21 cellular contexts compared by ENCODE assay signal in genomic region chr9:5354184-5354583, GRCh38. TPM values are rescaled to one million over a fixed set of nuclear protein-coding genes. Genes with fewer than 3 reads are reported as not detected.
A peak's percentile ranks its signal among the peaks of the same experiment; 100 is the strongest.
DNase-seq lines count a peak whose midpoint lies in the region; ATAC-seq, FAIRE-seq and TF ChIP-seq lines count a peak whose summit lies in the region.
"Had no signal": no experiment of that assay in that cellular context is flagged by ENCODE, and none has a peak within 500 bp of the region (broad histone marks: within the 10 kb centered on the region; RNA-seq: fewer than 3 reads in every experiment).

No MANE protein-coding gene starts in this region.

- peaks cover 7 to 9% of the 10 kb centered on the region in 2 experiments for H3K4me1 ChIP-seq in trophoblast cell (ENCODE audit: control insufficient read depth in 1 of 2, insufficient read depth in 2 of 2, low read length in 2 of 2)
- no peaks in the 10 kb centered on the region for H3K4me1 ChIP-seq in body of pancreas
- H3K4me1 ChIP-seq: BE2C had no signal

- H3K27ac Mint-ChIP-seq in activated naive CD4-positive, alpha-beta T cell treated with anti-CD3 and anti-CD28 coated beads for 36 hours, result peak overlapping the region; percentile 39
- H3K27ac Mint-ChIP-seq in activated naive CD4-positive, alpha-beta T cell treated with anti-CD3 and anti-CD28 coated beads, Interleukin-2, amount 10 ng/mL, durations not matched to agents 7 days and 5 days, result no peak overlapping the region

- no peak overlapping the region for H3K14ac ChIP-seq in trophoblast cell (ENCODE audit: low read length)

- no peak overlapping the region for H3K4me3 Mint-ChIP-seq in activated naive CD4-positive, alpha-beta T cell treated with anti-CD3 and anti-CD28 coated beads for 36 hours
- H3K4me3 Mint-ChIP-seq in activated naive CD4-positive, alpha-beta T cell treated with anti-CD3 and anti-CD28 coated beads, Interleukin-2, amount 10 ng/mL, durations not matched to agents 7 days and 5 days, result no peak overlapping the region

- no peak for TF ChIP-seq POLR2A in body of pancreas (IDR thresholded peaks at IDR 0.05)

- no peak overlapping the region for H3K4me3 ChIP-seq in trophoblast cell (ENCODE audit: low read depth, low read length)
- no peak overlapping the region for H3K4me3 ChIP-seq in body of pancreas
- H3K4me3 ChIP-seq: K562 had no signal

- no peak for DNase-seq in activated naive CD4-positive, alpha-beta T cell treated with anti-CD3 and anti-CD28 coated beads for 36 hours
- DNase-seq in activated naive CD4-positive, alpha-beta T cell treated with anti-CD3 and anti-CD28 coated beads, Interleukin-2, amount 10 ng/mL, durations not matched to agents 7 days and 5 days, result no peak
- DNase-seq in SK-N-DZ (ENCODE audit: low spot score) (peak; percentile 85), trophoblast cell (no peak), body of pancreas (no peak), activated gamma-delta T cell (lab: John Stamatoyannopoulos, UW) (no peak)
- DNase-seq: BE2C, DMS79, GOT3, NCI-H1092 treated with DMSO at 0.1 percent for 48 hours, NCI-H146, NCI-H2081, NCI-H2171 treated with DMSO at 0.1 percent for 48 hours had no signal

- intact Hi-C loops in activated naive CD4-positive, alpha-beta T cell treated with anti-CD3 and anti-CD28 coated beads for 36 hours (cut with micrococcal nuclease), result no loop called here
- intact Hi-C loops in body of pancreas (cut with DNase I), result no loop called here

- no peak overlapping the region for H3K4ac ChIP-seq in trophoblast cell (ENCODE audit: low read depth, low read length)

- peaks cover 5% of the 10 kb centered on the region for H3K9me3 Mint-ChIP-seq in activated naive CD4-positive, alpha-beta T cell treated with anti-CD3 and anti-CD28 coated beads for 36 hours
- peaks cover 31% of the 10 kb centered on the region for H3K9me3 Mint-ChIP-seq in activated naive CD4-positive, alpha-beta T cell treated with anti-CD3 and anti-CD28 coated beads, Interleukin-2, amount 10 ng/mL, durations not matched to agents 7 days and 5 days

- no peak overlapping the region for H2BK12ac ChIP-seq in trophoblast cell (ENCODE audit: low read length)

- CTCF ChIA-PET in activated naive CD4-positive, alpha-beta T cell treated with anti-CD3 and anti-CD28 coated beads for 36 hours (lab: Charles Lee), result no interaction called here
- CTCF ChIA-PET in activated naive CD4-positive, alpha-beta T cell treated with anti-CD3 and anti-CD28 coated beads, Interleukin-2, amount 10 ng/mL, durations not matched to agents 7 days and 5 days (lab: Charles Lee), result no interaction called here

- no peak overlapping the region for H3K9ac ChIP-seq in trophoblast cell (ENCODE audit: low read length)

- no peak overlapping the region for H3K18ac ChIP-seq in trophoblast cell (ENCODE audit: low read length)

- H3K36me3 ChIP-seq in trophoblast cell (ENCODE audit: control insufficient read depth in 1 of 2, insufficient read depth in 2 of 2, low read length in 2 of 2), result no peaks in the 10 kb centered on the region
- H3K36me3 ChIP-seq in body of pancreas (replicated peaks in 1 of 2; ENCODE audit: insufficient read depth in 1 of 2, low read depth in 2 of 2), result no peaks in the 10 kb centered on the region
- H3K36me3 ChIP-seq: BE2C had no signal

- H3K36me3 Mint-ChIP-seq in activated naive CD4-positive, alpha-beta T cell treated with anti-CD3 and anti-CD28 coated beads for 36 hours (ENCODE audit: low read depth), result peaks cover 14% of the 10 kb centered on the region
- peaks cover 51% of the 10 kb centered on the region for H3K36me3 Mint-ChIP-seq in activated naive CD4-positive, alpha-beta T cell treated with anti-CD3 and anti-CD28 coated beads, Interleukin-2, amount 10 ng/mL, durations not matched to agents 7 days and 5 days

- H3K9me3 ChIP-seq in trophoblast cell (ENCODE audit: insufficient read depth, low read depth, low read length) (no peaks in the 10 kb centered on the region), body of pancreas (peaks cover 0 to 6% (median 0%) of the 10 kb centered on the region in 3 donors)
- H3K9me3 ChIP-seq: BE2C had no signal

- no peaks in the 10 kb centered on the region for H3K27me3 Mint-ChIP-seq in activated naive CD4-positive, alpha-beta T cell treated with anti-CD3 and anti-CD28 coated beads for 36 hours (ENCODE audit: low read depth)
- H3K27me3 Mint-ChIP-seq in activated naive CD4-positive, alpha-beta T cell treated with anti-CD3 and anti-CD28 coated beads, Interleukin-2, amount 10 ng/mL, durations not matched to agents 7 days and 5 days, result peaks cover 4% of the 10 kb centered on the region

- H3K27me3 ChIP-seq in trophoblast cell (ENCODE audit: insufficient read depth, low read length) (no peaks in the 10 kb centered on the region), body of pancreas (no peaks in the 10 kb centered on the region)
- H3K27me3 ChIP-seq: BE2C had no signal

- no peak overlapping the region for H2AK5ac ChIP-seq in trophoblast cell (ENCODE audit: low read length)

- H2BK120ac ChIP-seq in trophoblast cell (ENCODE audit: insufficient read depth, low read length, poor library complexity), result no peak overlapping the region

- H4K8ac ChIP-seq in trophoblast cell (ENCODE audit: low read depth, low read length), result no peak overlapping the region

- no peak overlapping the region for H4K12ac ChIP-seq in trophoblast cell (ENCODE audit: low read depth, low read length)

- no peak overlapping the region for H3K4me2 ChIP-seq in trophoblast cell (ENCODE audit: low read length)

- no peak overlapping the region for H3K23ac ChIP-seq in trophoblast cell (ENCODE audit: low read length)

- H3K4me1 Mint-ChIP-seq in activated naive CD4-positive, alpha-beta T cell treated with anti-CD3 and anti-CD28 coated beads for 36 hours (ENCODE audit: low read depth), result peaks cover 30% of the 10 kb centered on the region
- H3K4me1 Mint-ChIP-seq in activated naive CD4-positive, alpha-beta T cell treated with anti-CD3 and anti-CD28 coated beads, Interleukin-2, amount 10 ng/mL, durations not matched to agents 7 days and 5 days, result peaks cover 40% of the 10 kb centered on the region

- WGBS in trophoblast cell (ENCODE audit: extremely low coverage, insufficient coverage, insufficient read length), result no CpG with 5 or more reads among the region's 2 CpGs
- 78 to 95% methylated on average over 2 of the region's 2 CpGs for WGBS in body of pancreas, 2 donors

- peak overlapping the region; percentile 2 for H4K91ac ChIP-seq in trophoblast cell (ENCODE audit: low read depth, low read length)

- H3K79me1 ChIP-seq in trophoblast cell (ENCODE audit: low read length), result peaks cover 2% of the 10 kb centered on the region

- no peak for ATAC-seq in body of pancreas
- no peak for ATAC-seq in HG03280 (IDR thresholded peaks at IDR 0.05; ENCODE audit: unreplicated experiment)
- ATAC-seq: HCT116, K562, Panc1 had no signal

- H2BK5ac ChIP-seq in trophoblast cell (ENCODE audit: low read depth, low read length, poor library complexity), result no peak overlapping the region

- no peak overlapping the region for H2AFZ ChIP-seq in trophoblast cell (ENCODE audit: insufficient read depth, low read length, poor library complexity)

- no peak for TF ChIP-seq CTCF in body of pancreas (IDR thresholded peaks at IDR 0.05)

- H3K27ac ChIP-seq in trophoblast cell (ENCODE audit: low read depth, low read length) (peak overlapping the region; percentile 37), body of pancreas (no peak overlapping the region)

- H3K79me2 ChIP-seq in trophoblast cell (ENCODE audit: control insufficient read depth, insufficient read depth, low read length, poor library complexity), result no peaks in the 10 kb centered on the region

- FAIRE-seq in endometrium (lab: Jason Lieb, UNC), result peak; percentile 80
- FAIRE-seq: A204.1, GM12892, K562 had no signal

RNA-seq across cellular contexts. Expression of gene RLN1, which starts 14.5 kb away (rescaled TPM):
- under 1 TPM; 0.54 to 0.95 TPM for total RNA-seq in activated naive CD4-positive, alpha-beta T cell treated with anti-CD3 and anti-CD28 coated beads for 36 hours
- not detected in 2 replicates for polyA plus RNA-seq in SK-N-DZ (2014; cell fraction: cytosol; rRNA removed)
- polyA plus RNA-seq in SK-N-DZ (2014; cell fraction: nucleus; rRNA removed), result 0.43 and 0.66 TPM in 2 replicates
- 1.0 and 1.1 TPM in 2 replicates for polyA plus RNA-seq in trophoblast cell (2013)
- not detected for total RNA-seq in body of pancreas
- total RNA-seq: K562, NCI-H460 had no signal
- polyA plus RNA-seq: K562 had no signal

RNA-seq across cellular contexts. Expression of gene RLN2, which starts 49.7 kb away (rescaled TPM):
- total RNA-seq in activated naive CD4-positive, alpha-beta T cell treated with anti-CD3 and anti-CD28 coated beads for 36 hours, result 1 to 10 TPM; 3.4 to 4.0 TPM
- polyA plus RNA-seq in SK-N-DZ (2014; cell fraction: cytosol; rRNA removed), result 1.6 and 2.5 TPM in 2 replicates
- polyA plus RNA-seq in SK-N-DZ (2014; cell fraction: nucleus; rRNA removed), result 1.3 and 2.7 TPM in 2 replicates
- 2.0 and 3.1 TPM in 2 replicates for polyA plus RNA-seq in trophoblast cell (2013)
- total RNA-seq in body of pancreas, result not detected
- total RNA-seq: K562, NCI-H460 had no signal
